1 cellular context compared by ENCODE assay signal in genomic region chr6:91317247-91317646, GRCh38.
TF ChIP-seq lines count a peak whose summit lies in the region.

No MANE protein-coding gene starts in this region.

TF ChIP-seq in IMR-90, 13 proteins besides CTCF, POLR2A, EP300 and RAD21 (continued from another document):
- TF ChIP-seq, protein P1, sequence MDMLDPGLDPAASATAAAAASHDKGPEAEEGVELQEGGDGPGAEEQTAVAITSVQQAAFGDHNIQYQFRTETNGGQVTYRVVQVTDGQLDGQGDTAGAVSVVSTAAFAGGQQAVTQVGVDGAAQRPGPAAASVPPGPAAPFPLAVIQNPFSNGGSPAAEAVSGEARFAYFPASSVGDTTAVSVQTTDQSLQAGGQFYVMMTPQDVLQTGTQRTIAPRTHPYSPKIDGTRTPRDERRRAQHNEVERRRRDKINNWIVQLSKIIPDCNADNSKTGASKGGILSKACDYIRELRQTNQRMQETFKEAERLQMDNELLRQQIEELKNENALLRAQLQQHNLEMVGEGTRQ (IDR thresholded peaks at IDR 0.05; ENCODE audit: low read depth, low read length): no peak
- no peak for TF ChIP-seq BHLHE40 (IDR thresholded peaks at IDR 0.05; ENCODE audit: low read depth, low read length)
- TF ChIP-seq MAZ (IDR thresholded peaks at IDR 0.05; ENCODE audit: borderline replicate concordance, low read depth, low read length): no peak
- TF ChIP-seq, protein P2, sequence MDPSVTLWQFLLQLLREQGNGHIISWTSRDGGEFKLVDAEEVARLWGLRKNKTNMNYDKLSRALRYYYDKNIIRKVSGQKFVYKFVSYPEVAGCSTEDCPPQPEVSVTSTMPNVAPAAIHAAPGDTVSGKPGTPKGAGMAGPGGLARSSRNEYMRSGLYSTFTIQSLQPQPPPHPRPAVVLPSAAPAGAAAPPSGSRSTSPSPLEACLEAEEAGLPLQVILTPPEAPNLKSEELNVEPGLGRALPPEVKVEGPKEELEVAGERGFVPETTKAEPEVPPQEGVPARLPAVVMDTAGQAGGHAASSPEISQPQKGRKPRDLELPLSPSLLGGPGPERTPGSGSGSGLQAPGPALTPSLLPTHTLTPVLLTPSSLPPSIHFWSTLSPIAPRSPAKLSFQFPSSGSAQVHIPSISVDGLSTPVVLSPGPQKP (IDR thresholded peaks at IDR 0.05; ENCODE audit: borderline replicate concordance, low read depth, low read length): no peak
- TF ChIP-seq CEBPB (IDR thresholded peaks at IDR 0.05; ENCODE audit: low read depth, low read length): no peak
- TF ChIP-seq FOS (IDR thresholded peaks at IDR 0.05; ENCODE audit: low read depth, low read length): no peak
- no peak for TF ChIP-seq RCOR1 (IDR thresholded peaks at IDR 0.05; ENCODE audit: insufficient replicate concordance, low read length)
- no peak for TF ChIP-seq MXI1 (IDR thresholded peaks at IDR 0.05; ENCODE audit: borderline replicate concordance, low read depth, low read length)
- no peak for TF ChIP-seq MAFK (IDR thresholded peaks at IDR 0.05; ENCODE audit: low read depth, low read length)
- no peak for TF ChIP-seq NFE2L2 (IDR thresholded peaks at IDR 0.05; ENCODE audit: low read depth, low read length)
